In genomic region chr17:17305282-17305801, GRCh38 we compare ENCODE assay signal across 1 cellular context.
A peak's percentile ranks its signal among the peaks of the same experiment; 100 is the strongest.
TF ChIP-seq lines count a peak whose summit lies in the region.

No MANE protein-coding gene starts in this region.

TF ChIP-seq in HEK293, 187 proteins besides CTCF, POLR2A, EP300 and RAD21 (continued from another document):
- TF ChIP-seq ZSCAN4 (tag by site-specific recombination; IDR thresholded peaks at IDR 0.05) = peak; percentile 39; the same call in 1 of the 2 replicates
- TF ChIP-seq ZBTB20 (tag by site-specific recombination; IDR thresholded peaks at IDR 0.05) = 0 out of 2 replicates have a peak, but pooled peaks have one; percentile 14
- TF ChIP-seq MZF1 (tag by site-specific recombination; IDR thresholded peaks at IDR 0.05; ENCODE audit: borderline replicate concordance) = no peak
- no peak for TF ChIP-seq ZBTB7A (tag by site-specific recombination; IDR thresholded peaks at IDR 0.05; ENCODE audit: low read depth)
- no peak for TF ChIP-seq ZBTB26 (tag by site-specific recombination; optimal IDR thresholded peaks at IDR 0.05)
- TF ChIP-seq ZNF341 (tag by site-specific recombination; IDR thresholded peaks at IDR 0.05; ENCODE audit: low read depth) = peak; percentile 62; the same call in 1 of the 2 replicates
- no peak for TF ChIP-seq ZNF202 (tag by site-specific recombination; IDR thresholded peaks at IDR 0.05; ENCODE audit: borderline replicate concordance)
- TF ChIP-seq PRDM4 (tag by site-specific recombination; IDR thresholded peaks at IDR 0.05) = no peak
- TF ChIP-seq ZNF175 (tag by site-specific recombination; IDR thresholded peaks at IDR 0.05) = no peak
- no peak for TF ChIP-seq ZNF311 (tag by site-specific recombination; IDR thresholded peaks at IDR 0.05; ENCODE audit: borderline replicate concordance)
- no peak for TF ChIP-seq ZNF510 (tag by site-specific recombination; IDR thresholded peaks at IDR 0.05; ENCODE audit: insufficient replicate concordance)
- no peak for TF ChIP-seq ZNF623 (tag by site-specific recombination; IDR thresholded peaks at IDR 0.05)
- no peak for TF ChIP-seq ZNF169 (tag by site-specific recombination; IDR thresholded peaks at IDR 0.05)
- TF ChIP-seq ZNF560 (tag by site-specific recombination; IDR thresholded peaks at IDR 0.05; ENCODE audit: borderline replicate concordance) = no peak
- TF ChIP-seq SALL2 (tag by site-specific recombination; IDR thresholded peaks at IDR 0.05; ENCODE audit: borderline replicate concordance) = no peak
- TF ChIP-seq ZFHX2 (tag by site-specific recombination; conservative IDR thresholded peaks at IDR 0.05) = 0 out of 2 replicates have a peak, but pooled peaks have one; percentile 8
- no peak for TF ChIP-seq GLI4 (tag by site-specific recombination; IDR thresholded peaks at IDR 0.05)
- no peak for TF ChIP-seq ZBTB17 (tag by site-specific recombination; IDR thresholded peaks at IDR 0.05)
